ENCODE assay signal across 10 cellular contexts in the genomic region with DNA sequence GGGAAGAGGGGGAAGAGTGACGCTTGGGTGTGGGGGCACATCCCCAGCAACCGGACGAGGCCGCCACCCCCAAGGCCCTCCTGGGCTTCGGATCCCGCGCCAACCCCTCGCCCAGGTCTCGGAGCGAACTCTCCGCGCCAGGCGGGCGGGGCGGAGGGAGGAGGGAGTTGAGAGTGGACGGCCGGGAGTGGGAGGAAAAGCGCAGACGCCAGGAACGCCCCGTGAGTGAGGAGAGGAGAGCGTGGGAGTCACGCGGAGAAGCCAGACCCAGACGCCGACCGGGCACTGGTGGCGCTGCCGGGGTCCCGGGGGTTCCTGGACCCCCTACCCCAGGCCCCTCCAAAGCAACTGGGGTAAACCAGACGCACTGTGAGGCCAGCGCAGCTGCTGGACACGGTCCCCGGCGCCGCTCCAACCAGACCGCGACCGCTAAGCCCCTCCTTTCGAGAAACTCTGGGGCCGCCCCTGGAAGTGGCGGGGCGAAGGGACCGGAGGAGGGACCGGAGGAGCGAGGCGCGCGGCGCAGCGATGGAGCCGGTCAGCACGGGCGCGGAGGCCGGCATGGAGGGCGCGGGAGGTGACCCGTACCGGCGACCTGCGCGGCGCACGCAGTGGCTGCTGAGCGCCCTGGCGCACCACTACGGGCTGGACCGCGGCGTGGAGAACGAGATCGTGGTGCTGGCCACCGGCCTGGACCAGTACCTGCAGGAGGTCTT. TPM values are rescaled to one million over a fixed set of nuclear protein-coding genes. Genes with fewer than 3 reads are reported as not detected.
DNase-seq lines count a peak whose midpoint lies in the region; ATAC-seq and TF ChIP-seq lines count a peak whose summit lies in the region.
"Had no signal": no experiment of that assay in that cellular context is flagged by ENCODE, and none has a peak within 500 bp of the region (broad histone marks: within the 10 kb centered on the region; RNA-seq: fewer than 3 reads in every experiment).

EFCC1 (plus strand) TSS at position 204 of the 716 bp plus-strand sequence; CDS start at position 529, 325 bp downstream.

- no peaks in the 10 kb centered on the region for H3K9me2 ChIP-seq in OCI-LY7 (ENCODE audit: insufficient read depth, low read length)

- H2AFZ ChIP-seq in OCI-LY7 (ENCODE audit: low read length), result no peak within 1 kb of the TSS

- H3K4me3 Mint-ChIP-seq in CD8-positive, alpha-beta T cell, result peak within 1 kb of the TSS; percentile 70
- H3K4me3 Mint-ChIP-seq in natural killer cell treated with Interleukin-12 subunit alpha and Interleukin-12 subunit beta and Interleukin-15 and Interleukin-18, amount 100 ng/mL, for 72 hours, result peak within 1 kb of the TSS; percentile 69

- no peaks in the 10 kb centered on the region for H3K9me3 ChIP-seq in CD8-positive, alpha-beta T cell (ENCODE audit: low read length)
- H3K9me3 ChIP-seq in RWPE2 (ENCODE audit: severe bottlenecking) (no peaks in the 10 kb centered on the region), OCI-LY7 (ENCODE audit: low read length) (no peaks in the 10 kb centered on the region)

- peak within 1 kb of the TSS; percentile 43 for H3K4me3 ChIP-seq in CD8-positive, alpha-beta T cell (ENCODE audit: low read depth, low read length)
- peak within 1 kb of the TSS; percentile 1 for H3K4me3 ChIP-seq in RWPE2 (ENCODE audit: severe bottlenecking)
- peak within 1 kb of the TSS; percentile 19 for H3K4me3 ChIP-seq in epithelial cell of esophagus (ENCODE audit: low read length)
- no peak within 1 kb of the TSS for H3K4me3 ChIP-seq in OCI-LY7 (ENCODE audit: low read depth, low read length, poor library complexity, severe bottlenecking)

- no peak for TF ChIP-seq CTCF in CD8-positive, alpha-beta T cell (IDR thresholded peaks at IDR 0.05)
- TF ChIP-seq CTCF in RWPE2 (IDR thresholded peaks at IDR 0.05; ENCODE audit: poor library complexity, severe bottlenecking), result no peak
- no peak for TF ChIP-seq CTCF in epithelial cell of esophagus (IDR thresholded peaks at IDR 0.05; ENCODE audit: insufficient read depth, low read depth, low read length, missing control alignments)
- no peak for TF ChIP-seq CTCF in OCI-LY7 (conservative IDR thresholded peaks at IDR 0.05; ENCODE audit: low read length)

- CTCF ChIA-PET in CD8-positive, alpha-beta T cell (lab: Charles Lee), result interaction anchor here (0.8 to 4.4 kb wide), 4 partner anchors 16 to 51 kb away, joined by 3 to 23 read pairs (median 12); no protein-coding TSS in a partner anchor
- CTCF ChIA-PET in OCI-LY7 (lab: Charles Lee; ENCODE audit: unreplicated experiment), result no interaction called here

- H3K27ac ChIP-seq in CD8-positive, alpha-beta T cell (ENCODE audit: low read depth, low read length), result no peak within 1 kb of the TSS
- no peak within 1 kb of the TSS for H3K27ac ChIP-seq in RWPE2 (ENCODE audit: poor library complexity, severe bottlenecking)
- no peak within 1 kb of the TSS for H3K27ac ChIP-seq in OCI-LY7 (ENCODE audit: low read depth, low read length, poor library complexity, severe bottlenecking)
- H3K27ac ChIP-seq: epithelial cell of prostate had no signal

- no peak for ATAC-seq in CD8-positive, alpha-beta T cell
- ATAC-seq in RWPE2 (ENCODE audit: low read depth) (peak; percentile 26; the same call in 2 of the 3 replicates), HG03135 (IDR thresholded peaks at IDR 0.05; ENCODE audit: unreplicated experiment) (no peak), GM21786 (IDR thresholded peaks at IDR 0.05; ENCODE audit: unreplicated experiment) (no peak)
- peak; percentile 59 to 74 for ATAC-seq in natural killer cell treated with Interleukin-12 subunit alpha and Interleukin-12 subunit beta and Interleukin-15 and Interleukin-18, amount 100 ng/mL, for 72 hours
- ATAC-seq: HCT116 had no signal

- H3K9me3 Mint-ChIP-seq in CD8-positive, alpha-beta T cell, result no peaks in the 10 kb centered on the region
- H3K9me3 Mint-ChIP-seq in natural killer cell treated with Interleukin-12 subunit alpha and Interleukin-12 subunit beta and Interleukin-15 and Interleukin-18, amount 100 ng/mL, for 72 hours, result no peaks in the 10 kb centered on the region

- intact Hi-C loops in CD8-positive, alpha-beta T cell (cut with DNase I, micrococcal nuclease), result no loop called here
- intact Hi-C loops in OCI-LY7 (cut with micrococcal nuclease; ENCODE audit: unreplicated experiment), result no loop called here

- H3K4me2 ChIP-seq in OCI-LY7 (ENCODE audit: low read length), result no peak within 1 kb of the TSS

- H3K4me1 ChIP-seq in CD8-positive, alpha-beta T cell (ENCODE audit: insufficient read depth, low read length), result peaks cover 48% of the 10 kb centered on the region
- H3K4me1 ChIP-seq in RWPE2 (ENCODE audit: insufficient read depth, poor library complexity, severe bottlenecking) (no peaks in the 10 kb centered on the region), OCI-LY7 (ENCODE audit: insufficient read depth, low read length, poor library complexity, severe bottlenecking) (peaks cover 26% of the 10 kb centered on the region)

- no peaks in the 10 kb centered on the region for H4K20me1 ChIP-seq in OCI-LY7 (ENCODE audit: insufficient read depth, low read length)

- no peaks in the 10 kb centered on the region for H3K36me3 Mint-ChIP-seq in CD8-positive, alpha-beta T cell
- H3K36me3 Mint-ChIP-seq in natural killer cell treated with Interleukin-12 subunit alpha and Interleukin-12 subunit beta and Interleukin-15 and Interleukin-18, amount 100 ng/mL, for 72 hours, result no peaks in the 10 kb centered on the region

- no TSS peak for BruUV-seq in OCI-LY7 (replicated peaks; lab: Mats Ljungman, UMichigan)

- H3K27me3 ChIP-seq in CD8-positive, alpha-beta T cell (ENCODE audit: insufficient read depth, low read length), result peaks cover 5% of the 10 kb centered on the region
- peaks cover 65% of the 10 kb centered on the region for H3K27me3 ChIP-seq in RWPE2 (ENCODE audit: insufficient read depth, poor library complexity, severe bottlenecking)

- H3K4me1 Mint-ChIP-seq in CD8-positive, alpha-beta T cell (ENCODE audit: low read depth), result peaks cover 48% of the 10 kb centered on the region
- peaks cover 28 to 29% of the 10 kb centered on the region in 2 donors for H3K4me1 Mint-ChIP-seq in natural killer cell treated with Interleukin-12 subunit alpha and Interleukin-12 subunit beta and Interleukin-15 and Interleukin-18, amount 100 ng/mL, for 72 hours (ENCODE audit: low read depth in 2 of 2)

- POLR2A ChIA-PET in CD8-positive, alpha-beta T cell (lab: Charles Lee), result interaction anchor here (4.8 kb wide), 1 partner anchor 14 kb away, joined by 47 read pairs; no protein-coding TSS in a partner anchor
- POLR2A ChIA-PET in OCI-LY7 (lab: Charles Lee), result interaction anchor here (0.6 kb wide), 1 partner anchor 232 kb away, joined by 4 read pairs; no protein-coding TSS in a partner anchor

- H3K79me2 ChIP-seq in OCI-LY7 (ENCODE audit: insufficient read depth, low read depth, low read length), result no peaks in the 10 kb centered on the region

- H3K27me3 Mint-ChIP-seq in CD8-positive, alpha-beta T cell (ENCODE audit: low read depth), result peaks cover 21% of the 10 kb centered on the region
- peaks cover 26 to 36% of the 10 kb centered on the region in 2 donors for H3K27me3 Mint-ChIP-seq in natural killer cell treated with Interleukin-12 subunit alpha and Interleukin-12 subunit beta and Interleukin-15 and Interleukin-18, amount 100 ng/mL, for 72 hours

- no peak within 1 kb of the TSS for H3K27ac Mint-ChIP-seq in CD8-positive, alpha-beta T cell
- no peak within 1 kb of the TSS for H3K27ac Mint-ChIP-seq in natural killer cell treated with Interleukin-12 subunit alpha and Interleukin-12 subunit beta and Interleukin-15 and Interleukin-18, amount 100 ng/mL, for 72 hours

- peak in 1 of 7 experiments; percentile 13 for DNase-seq in CD8-positive, alpha-beta T cell
- no peak for DNase-seq in RWPE2 (ENCODE audit: low spot score)
- DNase-seq in epithelial cell of esophagus (ENCODE audit: low read depth), result no peak
- no peak for DNase-seq in natural killer cell treated with Interleukin-12 subunit alpha and Interleukin-12 subunit beta and Interleukin-15 and Interleukin-18, amount 100 ng/mL, for 72 hours (ENCODE audit: low spot score)
- DNase-seq in midbrain (lab: John Stamatoyannopoulos, UW), result no peak
- no peak for DNase-seq in OCI-LY7 (ENCODE audit: low spot score)

- H3K36me3 ChIP-seq in CD8-positive, alpha-beta T cell (ENCODE audit: insufficient read depth, low read length), result no peaks in the 10 kb centered on the region
- H3K36me3 ChIP-seq in RWPE2 (ENCODE audit: low read depth), result no peaks in the 10 kb centered on the region
- no peaks in the 10 kb centered on the region for H3K36me3 ChIP-seq in OCI-LY7 (ENCODE audit: insufficient read depth, low read length)

RNA-seq across cellular contexts. Expression of gene EFCC1, which starts in this region (rescaled TPM):
- under 1 TPM; 0.17 to 0.24 TPM for total RNA-seq in CD8-positive, alpha-beta T cell
- total RNA-seq in natural killer cell treated with Interleukin-12 subunit alpha and Interleukin-12 subunit beta and Interleukin-15 and Interleukin-18, amount 100 ng/mL, for 72 hours, result under 1 TPM in 1 of 2 donors, not detected in 1; 0.21 TPM
- total RNA-seq in OCI-LY7 (2014; rRNA removed; shearing (Covaris generic)), result not detected in 2 replicates
- total RNA-seq in OCI-LY7 (2022), result not detected in 2 replicates

Comparison
In these comparisons a context has a peak if more than half of its experiments do, and no peak if none do; other contexts are left out.
1. Peak in ATAC-seq in natural killer cell treated with Interleukin-12 subunit alpha and Interleukin-12 subunit beta and Interleukin-15 and Interleukin-18, amount 100 ng/mL, for 72 hours; RNA of the gene not detected or under 1 TPM.